In genomic region chr5:59093329-59093728, GRCh38 we compare ENCODE assay signal across 17 cellular contexts.
A peak's percentile ranks its signal among the peaks of the same experiment; 100 is the strongest.
DNase-seq lines count a peak whose midpoint lies in the region; TF ChIP-seq lines count a peak whose summit lies in the region.
"Had no signal": no experiment of that assay in that cellular context is flagged by ENCODE, and none has a peak within 500 bp of the region (broad histone marks: within the 10 kb centered on the region; RNA-seq: fewer than 3 reads in every experiment).

No MANE protein-coding gene starts in this region.

- peak overlapping the region; percentile 77 for H3K4me3 ChIP-seq in ACC112 (ENCODE audit: low read depth, low read length)
- H3K4me3 ChIP-seq in coronary artery = peak overlapping the region; percentile 47
- peak overlapping the region; percentile 47 to 55 for H3K4me3 ChIP-seq in muscle layer of duodenum (ENCODE audit: low read depth in 1 of 2, low read length in 2 of 2)

- H3K4me1 ChIP-seq in ACC112 (ENCODE audit: control insufficient read depth, insufficient read depth, low read length, unreplicated experiment) (peaks cover 19% of the 10 kb centered on the region), muscle layer of duodenum (ENCODE audit: control insufficient read depth in 1 of 2, insufficient read depth in 2 of 2, low read length in 2 of 2) (peaks cover 0 to 15% of the 10 kb centered on the region in 2 donors)

- H3K27me3 Mint-ChIP-seq in HFFc6 (ENCODE audit: insufficient read depth) = peaks cover 2% of the 10 kb centered on the region; the same call in 1 of the 2 replicates

- H3K36me3 Mint-ChIP-seq in HFFc6 (ENCODE audit: low read depth) = no peaks in the 10 kb centered on the region

- DNase-seq in HFFc6 (no peak), coronary artery (ENCODE audit: low spot score) (no peak), NCI-H524 treated with DMSO at 0.1 percent for 48 hours (lab: John Stamatoyannopoulos, UW) (no peak), RWPE1 (ENCODE audit: low spot score) (no peak), NCI-H187 treated with DMSO at 0.1 percent for 48 hours (lab: John Stamatoyannopoulos, UW) (no peak)
- DNase-seq in stimulated activated CD4-positive, alpha-beta T cell treated with anti-CD3 and anti-CD28 coated beads, Interleukin-4, amount 100 ng/mL, for 4 hours = no peak
- DNase-seq: activated CD8-positive, alpha-beta memory T cell treated with anti-CD3 and anti-CD28 coated beads for 24 hours; activated naive CD4-positive, alpha-beta T cell treated with anti-CD3 and anti-CD28 coated beads for 36 hours; caudate nucleus; GDM1; GOT3; NCI-H1048; NCI-H345; Peyer's patch had no signal

- H2AFZ ChIP-seq in ACC112 (ENCODE audit: low read length, unreplicated experiment) = peak overlapping the region; percentile 98

- CTCF ChIA-PET in RWPE1 (lab: Yijun Ruan, JAX) = no interaction called here

- no peaks in the 10 kb centered on the region for H3K36me3 ChIP-seq in ACC112 (ENCODE audit: insufficient read depth, low read length)
- H3K36me3 ChIP-seq in muscle layer of duodenum (ENCODE audit: control insufficient read depth in 1 of 2, insufficient read depth in 2 of 2, low read length in 2 of 2) = no peaks in the 10 kb centered on the region
- H3K36me3 ChIP-seq: Peyer's patch had no signal

- no peak for TF ChIP-seq CTCF in HFFc6 (IDR thresholded peaks at IDR 0.05)
- no peak for TF ChIP-seq CTCF in coronary artery (IDR thresholded peaks at IDR 0.05)
- no peak for TF ChIP-seq CTCF in RWPE1 (conservative IDR thresholded peaks at IDR 0.05; ENCODE audit: low read depth)

- H3K27ac Mint-ChIP-seq in HFFc6 = no peak overlapping the region
- H3K27ac Mint-ChIP-seq: activated naive CD4-positive, alpha-beta T cell treated with anti-CD3 and anti-CD28 coated beads for 36 hours had no signal

- H3K27me3 ChIP-seq in ACC112 (ENCODE audit: insufficient read depth, low read length) (no peaks in the 10 kb centered on the region), muscle layer of duodenum (ENCODE audit: low read depth, low read length) (no peaks in the 10 kb centered on the region)
- H3K27me3 ChIP-seq: Peyer's patch had no signal

- peak overlapping the region; percentile 77; the same call in 1 of the 2 replicates for H3K4me3 Mint-ChIP-seq in HFFc6
- H3K4me3 Mint-ChIP-seq: activated naive CD4-positive, alpha-beta T cell treated with anti-CD3 and anti-CD28 coated beads for 36 hours had no signal

- peak overlapping the region; percentile 52 for H3K27ac ChIP-seq in ACC112 (ENCODE audit: low read depth, low read length)
- no peak overlapping the region for H3K27ac ChIP-seq in coronary artery
- H3K27ac ChIP-seq in muscle layer of duodenum (ENCODE audit: low read length) = peak overlapping the region; percentile 24
- H3K27ac ChIP-seq in RWPE1 = no peak overlapping the region
- H3K27ac ChIP-seq: epithelial cell of prostate had no signal

- POLR2A ChIA-PET in RWPE1 (lab: Yijun Ruan, JAX; ENCODE audit: low non-redundant PET) = no interaction called here

- no peaks in the 10 kb centered on the region for H3K79me2 ChIP-seq in ACC112 (ENCODE audit: control insufficient read depth, insufficient read depth, low read length, unreplicated experiment)

- H3K4me1 Mint-ChIP-seq in HFFc6 (ENCODE audit: low read depth) = peaks cover 38% of the 10 kb centered on the region

- H3K9me3 ChIP-seq in muscle layer of duodenum (ENCODE audit: control insufficient read depth in 1 of 2, low read length in 2 of 2) = no peaks in the 10 kb centered on the region
- H3K9me3 ChIP-seq: Peyer's patch had no signal

- H3K9me3 Mint-ChIP-seq in HFFc6 = no peaks in the 10 kb centered on the region
- H3K9me3 Mint-ChIP-seq: activated naive CD4-positive, alpha-beta T cell treated with anti-CD3 and anti-CD28 coated beads for 36 hours had no signal

Comparison
In these comparisons a context has a peak if more than half of its experiments do, and no peak if none do; other contexts are left out.
1. H3K27ac ChIP-seq: peak in ACC112 (single experiment) and muscle layer of duodenum (single experiment); none in coronary artery (0 of 2) and RWPE1 (single experiment).
2. Peak in every context shown above with its lines, with median percentiles within 50 percentile points of each other: H3K4me3 ChIP-seq.